ENCODE assay signal across 16 cellular contexts in genomic region chr18:8721716-8722115, GRCh38. TPM values are rescaled to one million over a fixed set of nuclear protein-coding genes. Genes with fewer than 3 reads are reported as not detected.
A peak's percentile ranks its signal among the peaks of the same experiment; 100 is the strongest.
DNase-seq lines count a peak whose midpoint lies in the region; ATAC-seq and TF ChIP-seq lines count a peak whose summit lies in the region.
"Had no signal": no experiment of that assay in that cellular context is flagged by ENCODE, and none has a peak within 500 bp of the region (broad histone marks: within the 10 kb centered on the region; RNA-seq: fewer than 3 reads in every experiment).

No MANE protein-coding gene starts in this region.

- H3K36me3 ChIP-seq in OCI-LY1 (ENCODE audit: insufficient read depth, low read length) (peaks cover 57% of the 10 kb centered on the region), endodermal cell (ENCODE audit: control insufficient read depth, insufficient read depth, low read length) (no peaks in the 10 kb centered on the region)
- no peaks in the 10 kb centered on the region for H3K36me3 ChIP-seq in effector memory CD4-positive, alpha-beta T cell (ENCODE audit: control insufficient read depth, insufficient read depth, low read length)

- peaks cover 31% of the 10 kb centered on the region for H3K4me1 Mint-ChIP-seq in endodermal cell
- H3K4me1 Mint-ChIP-seq: CD4-positive, CD25-positive, alpha-beta regulatory T cell; stimulated activated naive CD8-positive, alpha-beta T cell treated with anti-CD3 and anti-CD28 coated beads, Interleukin-15, amount 100 ng/mL, for 72 hours had no signal

- no peak overlapping the region for H3K9ac ChIP-seq in OCI-LY1 (ENCODE audit: low read length)
- no peak overlapping the region for H3K9ac ChIP-seq in endodermal cell (ENCODE audit: extremely low read depth, low read length, poor library complexity, severe bottlenecking)

- 67 to 92% methylated on average over 1 to 5 of the region's 5 CpGs for WGBS in endodermal cell (ENCODE audit: insufficient coverage in 1 of 2, insufficient read length in 1 of 2), 2 experiments

- H3K79me2 ChIP-seq in OCI-LY1 (ENCODE audit: insufficient read depth, low read length), result peaks cover 28% of the 10 kb centered on the region

- H3K4me2 ChIP-seq in OCI-LY1 (ENCODE audit: low read length), result no peak overlapping the region

- H3K4me3 Mint-ChIP-seq in endodermal cell, result no peak overlapping the region
- H3K4me3 Mint-ChIP-seq: activated CD8-positive, alpha-beta T cell treated with anti-CD3 and anti-CD28 coated beads for 36 hours; CD4-positive, CD25-positive, alpha-beta regulatory T cell; stimulated activated naive CD8-positive, alpha-beta T cell treated with anti-CD3 and anti-CD28 coated beads, Interleukin-15, amount 100 ng/mL, for 72 hours; T-helper 2 cell treated with Interferon-gamma antibody and Interleukin-4, amounts not matched to agents 5 μg/mL and 100 μg/mL, for 36 hours had no signal

- H3K27ac ChIP-seq in OCI-LY1 (ENCODE audit: low read depth, low read length, poor library complexity, severe bottlenecking), result peak overlapping the region; percentile 65
- no peak overlapping the region for H3K27ac ChIP-seq in endodermal cell (ENCODE audit: low read depth, low read length)
- no peak overlapping the region for H3K27ac ChIP-seq in effector memory CD4-positive, alpha-beta T cell (ENCODE audit: insufficient read depth, low read length, poor library complexity, severe bottlenecking)
- H3K27ac ChIP-seq: heart left ventricle had no signal

- H3K27ac Mint-ChIP-seq in endodermal cell, result no peak overlapping the region
- H3K27ac Mint-ChIP-seq: activated CD8-positive, alpha-beta T cell treated with anti-CD3 and anti-CD28 coated beads for 36 hours; CD4-positive, CD25-positive, alpha-beta regulatory T cell; T-helper 2 cell treated with Interferon-gamma antibody and Interleukin-4, amounts not matched to agents 5 μg/mL and 100 μg/mL, for 36 hours had no signal

- H2AFZ ChIP-seq in OCI-LY1 (ENCODE audit: low read length), result no peak overlapping the region

- no peak for ATAC-seq in GM18520 (IDR thresholded peaks at IDR 0.05; ENCODE audit: unreplicated experiment)
- ATAC-seq: activated CD8-positive, alpha-beta T cell treated with anti-CD3 and anti-CD28 coated beads for 36 hours; K562; stimulated activated naive CD8-positive, alpha-beta T cell treated with anti-CD3 and anti-CD28 coated beads, Interleukin-15, amount 100 ng/mL, for 72 hours had no signal

- H3F3A ChIP-seq in OCI-LY1 (ENCODE audit: insufficient read depth, low read length), result peaks cover 12% of the 10 kb centered on the region; the same call in 1 of the 2 replicates

- H3K4me3 ChIP-seq in OCI-LY1 (ENCODE audit: low read depth, low read length, poor library complexity, severe bottlenecking) (no peak overlapping the region), endodermal cell (ENCODE audit: low read length) (no peak overlapping the region)
- H3K4me3 ChIP-seq in effector memory CD4-positive, alpha-beta T cell (ENCODE audit: insufficient read depth, low read depth, low read length, poor library complexity, severe bottlenecking), result no peak overlapping the region
- H3K4me3 ChIP-seq: heart left ventricle, K562 had no signal

- H3K27me3 Mint-ChIP-seq in endodermal cell (ENCODE audit: insufficient read depth), result no peaks in the 10 kb centered on the region
- H3K27me3 Mint-ChIP-seq: stimulated activated naive CD8-positive, alpha-beta T cell treated with anti-CD3 and anti-CD28 coated beads, Interleukin-15, amount 100 ng/mL, for 72 hours had no signal

- peaks cover 17% of the 10 kb centered on the region for H3K36me3 Mint-ChIP-seq in endodermal cell (ENCODE audit: low read depth)
- H3K36me3 Mint-ChIP-seq: CD4-positive, CD25-positive, alpha-beta regulatory T cell had no signal

- peaks cover 6% of the 10 kb centered on the region for H3K9me3 Mint-ChIP-seq in endodermal cell
- H3K9me3 Mint-ChIP-seq: activated CD8-positive, alpha-beta T cell treated with anti-CD3 and anti-CD28 coated beads for 36 hours; CD4-positive, CD25-positive, alpha-beta regulatory T cell; stimulated activated naive CD8-positive, alpha-beta T cell treated with anti-CD3 and anti-CD28 coated beads, Interleukin-15, amount 100 ng/mL, for 72 hours; T-helper 2 cell treated with Interferon-gamma antibody and Interleukin-4, amounts not matched to agents 5 μg/mL and 100 μg/mL, for 36 hours had no signal

- TF ChIP-seq CTCF in OCI-LY1 (IDR thresholded peaks at IDR 0.05; ENCODE audit: low read length) (no peak), endodermal cell (conservative IDR thresholded peaks at IDR 0.05) (no peak)

- no peaks in the 10 kb centered on the region for H3K9me2 ChIP-seq in OCI-LY1 (ENCODE audit: low read depth, low read length)

- H3K27me3 ChIP-seq in OCI-LY1 (ENCODE audit: insufficient read depth, low read length) (no peaks in the 10 kb centered on the region), endodermal cell (ENCODE audit: control insufficient read depth, insufficient read depth, low read length, poor library complexity, severe bottlenecking) (no peaks in the 10 kb centered on the region)
- no peaks in the 10 kb centered on the region for H3K27me3 ChIP-seq in effector memory CD4-positive, alpha-beta T cell (replicated peaks; ENCODE audit: control insufficient read depth, insufficient read depth, low read length, poor library complexity, severe bottlenecking)
- H3K27me3 ChIP-seq: heart left ventricle had no signal

- DNase-seq in EH (ENCODE audit: low read depth) (peak; percentile 75), endodermal cell (peak; percentile 75), myocyte (ENCODE audit: low read depth) (peak; percentile 6), DMS114 treated with DMSO at 0.1 percent for 48 hours (lab: John Stamatoyannopoulos, UW; ENCODE audit: unreplicated experiment) (no peak)
- no peak for DNase-seq in effector memory CD4-positive, alpha-beta T cell
- no peak for DNase-seq in activated naive CD4-positive, alpha-beta T cell treated with anti-CD3 and anti-CD28 coated beads, Interleukin-2, amount 50 U/mL, for 16 hours
- DNase-seq: activated CD8-positive, alpha-beta T cell treated with anti-CD3 and anti-CD28 coated beads for 36 hours; activated naive CD4-positive, alpha-beta T cell treated with Interleukin-2 at 50 U/mL for 16 hours; CD4-positive, CD25-positive, alpha-beta regulatory T cell; heart left ventricle; NCI-H2029; stimulated activated naive CD8-positive, alpha-beta T cell treated with anti-CD3 and anti-CD28 coated beads, Interleukin-15, amount 100 ng/mL, for 72 hours had no signal

- H3K9me3 ChIP-seq in OCI-LY1 (ENCODE audit: low read length), result no peaks in the 10 kb centered on the region
- H3K9me3 ChIP-seq in endodermal cell (ENCODE audit: control insufficient read depth, low read length), result peaks cover 4% of the 10 kb centered on the region
- no peaks in the 10 kb centered on the region for H3K9me3 ChIP-seq in effector memory CD4-positive, alpha-beta T cell (ENCODE audit: control insufficient read depth, low read length)
- H3K9me3 ChIP-seq: heart left ventricle had no signal

- H3K4me1 ChIP-seq in OCI-LY1 (ENCODE audit: insufficient read depth, low read length, severe bottlenecking) (peaks cover 98% of the 10 kb centered on the region), endodermal cell (ENCODE audit: control insufficient read depth, insufficient read depth, low read length) (peaks cover 3% of the 10 kb centered on the region)
- H3K4me1 ChIP-seq in effector memory CD4-positive, alpha-beta T cell (ENCODE audit: control insufficient read depth, insufficient read depth, low read length, poor library complexity, severe bottlenecking), result no peaks in the 10 kb centered on the region
- H3K4me1 ChIP-seq: heart left ventricle had no signal

- no peaks in the 10 kb centered on the region for H4K20me1 ChIP-seq in OCI-LY1 (ENCODE audit: insufficient read depth, low read length)

RNA-seq across cellular contexts. Expression of gene MTCL1, which starts 16.4 kb away (rescaled TPM):
- total RNA-seq in endodermal cell (10 to 100 TPM; 15.0 to 26.0 TPM), myocyte (65.7 and 66.9 TPM in 2 replicates)
- 31.7 TPM for polyA plus RNA-seq in endodermal cell (2013, experiment 1 of 2)
- polyA plus RNA-seq in endodermal cell (2013, experiment 2 of 2), result 26.8 TPM
- 16.8 TPM for polyA plus RNA-seq in myocyte (2012)
- polyA plus RNA-seq: CD4-positive, CD25-positive, alpha-beta regulatory T cell had no signal

Comparison
In these comparisons a context has a peak if more than half of its experiments do, and no peak if none do; other contexts are left out.
1. DNase-seq: peak in EH (single experiment), endodermal cell (single experiment) and myocyte (single experiment); none in effector memory CD4-positive, alpha-beta T cell (0 of 3), DMS114 treated with DMSO at 0.1 percent for 48 hours (single experiment) and activated naive CD4-positive, alpha-beta T cell treated with anti-CD3 and anti-CD28 coated beads, Interleukin-2, amount 50 U/mL, for 16 hours (single experiment).